Comparison of ENCODE assay signal across 25 cellular contexts in the genomic region with DNA sequence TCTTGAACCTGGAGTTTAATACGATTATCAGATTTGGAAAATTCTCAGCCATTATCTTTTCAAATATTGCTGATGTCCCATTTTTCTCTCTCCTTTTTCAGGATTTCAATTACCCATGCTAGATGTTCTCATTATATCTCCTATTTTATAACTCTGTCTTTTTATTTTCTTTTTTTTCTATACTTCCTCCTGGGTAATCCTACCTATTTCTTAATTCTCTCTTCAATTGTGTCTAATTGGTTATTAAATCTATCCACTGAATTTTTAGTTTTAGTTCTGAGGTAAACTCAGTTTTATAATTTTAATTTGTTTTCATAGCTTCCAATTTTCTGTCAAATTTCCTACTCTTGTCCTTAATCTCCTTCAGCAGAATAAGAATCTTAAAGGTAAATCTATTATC.
DNase-seq lines count a peak whose midpoint lies in the region; FAIRE-seq lines count a peak whose summit lies in the region.
"Had no signal": no experiment of that assay in that cellular context is flagged by ENCODE, and none has a peak within 500 bp of the region (broad histone marks: within the 10 kb centered on the region; RNA-seq: fewer than 3 reads in every experiment).

No MANE protein-coding gene starts in this region.

- DNase-seq in RCC 7860 (ENCODE audit: low spot score) (no peak), GM19238 (ENCODE audit: insufficient read length, low spot score) (no peak), activated gamma-delta T cell treated with Interleukin-2 at 50 U/mL for 16 hours (no peak)
- DNase-seq: 8988T; ACHN; BE2C; C1 segment of cervical spinal cord; CD4-positive, alpha-beta memory T cell; CD4-positive, CD25-positive, alpha-beta regulatory T cell; CD8-positive, alpha-beta memory T cell; COR-L47; DMS 273 treated with DMSO at 0.1 percent for 48 hours; DMS153; DMS53; DMS79; DND-41; EL; GDM1 had no signal

- FAIRE-seq in A204.1 (lab: Jason Lieb, UNC) (peak; percentile 71), RCC 7860 (lab: Jason Lieb, UNC) (peak; percentile 40), colon (lab: Jason Lieb, UNC) (peak; percentile 84)
- FAIRE-seq: A549, GM12878, GM12892, GM18507, GM19239 had no signal
